Comparison of ENCODE assay signal across 17 cellular contexts in genomic region chr7:140702774-140703173, GRCh38.
"Had no signal": no experiment of that assay in that cellular context is flagged by ENCODE, and none has a peak within 500 bp of the region (broad histone marks: within the 10 kb centered on the region; RNA-seq: fewer than 3 reads in every experiment).

No MANE protein-coding gene starts in this region.

- H3K27me3 Mint-ChIP-seq: activated CD4-positive, alpha-beta T cell treated with anti-CD3 and anti-CD28 coated beads for 36 hours; activated CD8-positive, alpha-beta memory T cell treated with anti-CD3 and anti-CD28 coated beads, Interleukin-2, amount 10 ng/mL, durations not matched to agents 7 days and 5 days; dendritic cell treated with granulocyte-macrophage colony-stimulating factor and Interleukin-4, amounts not matched to agents 40 ng/mL and 50 ng/mL, for 4 days; progenitor cell of endocrine pancreas had no signal

- H3K27me3 ChIP-seq: esophagus squamous epithelium, right atrium auricular region, thyroid gland had no signal

- H3K27ac Mint-ChIP-seq: activated CD4-positive, alpha-beta T cell treated with anti-CD3 and anti-CD28 coated beads for 36 hours; activated CD8-positive, alpha-beta memory T cell treated with anti-CD3 and anti-CD28 coated beads, Interleukin-2, amount 10 ng/mL, durations not matched to agents 7 days and 5 days; activated naive CD4-positive, alpha-beta T cell treated with anti-CD3 and anti-CD28 coated beads for 36 hours; dendritic cell treated with granulocyte-macrophage colony-stimulating factor and Interleukin-4, amounts not matched to agents 40 ng/mL and 50 ng/mL, for 4 days; mesothelial cell of epicardium; progenitor cell of endocrine pancreas; T-helper 2 cell treated with Interferon-gamma antibody and Interleukin-4, amounts not matched to agents 5 μg/mL and 100 μg/mL, for 36 hours; WTC11 had no signal

- ATAC-seq: activated CD4-positive, alpha-beta T cell treated with anti-CD3 and anti-CD28 coated beads for 36 hours; activated CD8-positive, alpha-beta memory T cell treated with anti-CD3 and anti-CD28 coated beads, Interleukin-2, amount 10 ng/mL, durations not matched to agents 7 days and 5 days; WTC11 had no signal

- H3K4me3 Mint-ChIP-seq: activated CD4-positive, alpha-beta T cell treated with anti-CD3 and anti-CD28 coated beads for 36 hours; activated CD8-positive, alpha-beta memory T cell treated with anti-CD3 and anti-CD28 coated beads, Interleukin-2, amount 10 ng/mL, durations not matched to agents 7 days and 5 days; activated naive CD4-positive, alpha-beta T cell treated with anti-CD3 and anti-CD28 coated beads for 36 hours; dendritic cell treated with granulocyte-macrophage colony-stimulating factor and Interleukin-4, amounts not matched to agents 40 ng/mL and 50 ng/mL, for 4 days; mesothelial cell of epicardium; T-helper 2 cell treated with Interferon-gamma antibody and Interleukin-4, amounts not matched to agents 5 μg/mL and 100 μg/mL, for 36 hours; WTC11 had no signal

- H3K9me3 ChIP-seq: esophagus squamous epithelium, right atrium auricular region, thyroid gland had no signal

- H3K4me3 ChIP-seq: esophagus squamous epithelium, right atrium auricular region, thyroid gland had no signal

- H3K27ac ChIP-seq: esophagus squamous epithelium, right atrium auricular region, thyroid gland had no signal

- DNase-seq: activated CD4-positive, alpha-beta T cell treated with anti-CD3 and anti-CD28 coated beads for 36 hours; activated CD4-positive, alpha-beta T cell treated with anti-CD3 and anti-CD28 coated beads, Interleukin-2, amount 50 U/mL, for 48 hours; activated CD8-positive, alpha-beta memory T cell treated with anti-CD3 and anti-CD28 coated beads, Interleukin-2, amount 10 ng/mL, durations not matched to agents 7 days and 5 days; activated naive CD4-positive, alpha-beta T cell treated with anti-CD3 and anti-CD28 coated beads for 36 hours; effector memory CD4-positive, alpha-beta T cell; esophagus squamous epithelium; stimulated activated CD4-positive, alpha-beta T cell treated with anti-CD3 and anti-CD28 coated beads, Interleukin-12 subunit alpha, Interleukin-12 subunit beta, amount 100 ng/mL, for 4 hours; stimulated activated CD4-positive, alpha-beta T cell treated with anti-CD3 and anti-CD28 coated beads, Interleukin-1b, Interleukin-23, amount 100 ng/mL, for 48 hours; stimulated activated naive CD4-positive, alpha-beta T cell treated with Interleukin-2 at 50 U/mL for 16 hours; SW 1271 had no signal

- H3K9me3 Mint-ChIP-seq: activated naive CD4-positive, alpha-beta T cell treated with anti-CD3 and anti-CD28 coated beads for 36 hours; dendritic cell treated with granulocyte-macrophage colony-stimulating factor and Interleukin-4, amounts not matched to agents 40 ng/mL and 50 ng/mL, for 4 days; mesothelial cell of epicardium; T-helper 2 cell treated with Interferon-gamma antibody and Interleukin-4, amounts not matched to agents 5 μg/mL and 100 μg/mL, for 36 hours; WTC11 had no signal
